In genomic region chr22:42994917-42995562, GRCh38 we compare ENCODE assay signal across 1 cellular context.
TF ChIP-seq lines count a peak whose summit lies in the region.

No MANE protein-coding gene starts in this region.

TF ChIP-seq in HepG2, 621 proteins besides CTCF, POLR2A, EP300 and RAD21 (continued from another document and continues in another):
- TF ChIP-seq, protein P1, sequence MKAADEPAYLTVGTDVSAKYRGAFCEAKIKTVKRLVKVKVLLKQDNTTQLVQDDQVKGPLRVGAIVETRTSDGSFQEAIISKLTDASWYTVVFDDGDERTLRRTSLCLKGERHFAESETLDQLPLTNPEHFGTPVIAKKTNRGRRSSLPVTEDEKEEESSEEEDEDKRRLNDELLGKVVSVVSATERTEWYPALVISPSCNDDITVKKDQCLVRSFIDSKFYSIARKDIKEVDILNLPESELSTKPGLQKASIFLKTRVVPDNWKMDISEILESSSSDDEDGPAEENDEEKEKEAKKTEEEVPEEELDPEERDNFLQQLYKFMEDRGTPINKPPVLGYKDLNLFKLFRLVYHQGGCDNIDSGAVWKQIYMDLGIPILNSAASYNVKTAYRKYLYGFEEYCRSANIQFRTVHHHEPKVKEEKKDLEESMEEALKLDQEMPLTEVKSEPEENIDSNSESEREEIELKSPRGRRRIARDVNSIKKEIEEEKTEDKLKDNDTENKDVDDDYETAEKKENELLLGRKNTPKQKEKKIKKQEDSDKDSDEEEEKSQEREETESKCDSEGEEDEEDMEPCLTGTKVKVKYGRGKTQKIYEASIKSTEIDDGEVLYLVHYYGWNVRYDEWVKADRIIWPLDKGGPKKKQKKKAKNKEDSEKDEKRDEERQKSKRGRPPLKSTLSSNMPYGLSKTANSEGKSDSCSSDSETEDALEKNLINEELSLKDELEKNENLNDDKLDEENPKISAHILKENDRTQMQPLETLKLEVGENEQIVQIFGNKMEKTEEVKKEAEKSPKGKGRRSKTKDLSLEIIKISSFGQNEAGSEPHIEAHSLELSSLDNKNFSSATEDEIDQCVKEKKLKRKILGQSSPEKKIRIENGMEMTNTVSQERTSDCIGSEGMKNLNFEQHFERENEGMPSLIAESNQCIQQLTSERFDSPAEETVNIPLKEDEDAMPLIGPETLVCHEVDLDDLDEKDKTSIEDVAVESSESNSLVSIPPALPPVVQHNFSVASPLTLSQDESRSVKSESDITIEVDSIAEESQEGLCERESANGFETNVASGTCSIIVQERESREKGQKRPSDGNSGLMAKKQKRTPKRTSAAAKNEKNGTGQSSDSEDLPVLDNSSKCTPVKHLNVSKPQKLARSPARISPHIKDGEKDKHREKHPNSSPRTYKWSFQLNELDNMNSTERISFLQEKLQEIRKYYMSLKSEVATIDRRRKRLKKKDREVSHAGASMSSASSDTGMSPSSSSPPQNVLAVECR (CRISPR knock-in tag; IDR thresholded peaks at IDR 0.05; ENCODE audit: borderline replicate concordance): no peak; the same call in 1 of the 2 replicates
- TF ChIP-seq SMARCC2 (IDR thresholded peaks at IDR 0.05) (no peak), TEAD3 (CRISPR knock-in tag; optimal IDR thresholded peaks at IDR 0.05; ENCODE audit: borderline replicate concordance) (peak; percentile 87), HNF4A (CRISPR knock-in tag; IDR thresholded peaks at IDR 0.05) (peak; percentile 78), CEBPG (CRISPR knock-in tag; IDR thresholded peaks at IDR 0.05) (peak; percentile 95), ZNF280D (CRISPR knock-in tag; IDR thresholded peaks at IDR 0.05) (peak; percentile 40; the same call in 1 of the 2 replicates), ZSCAN22 (CRISPR knock-in tag; IDR thresholded peaks at IDR 0.05) (no peak), ZNF124 (CRISPR knock-in tag; IDR thresholded peaks at IDR 0.05) (no peak; the same call in 1 of the 2 replicates), ATF1 (CRISPR knock-in tag; IDR thresholded peaks at IDR 0.05) (no peak), HNRNPL (IDR thresholded peaks at IDR 0.05; ENCODE audit: low read depth, low read length) (no peak), ZNF839 (CRISPR knock-in tag; IDR thresholded peaks at IDR 0.05; ENCODE audit: borderline replicate concordance) (no peak), REXO4 (CRISPR knock-in tag; IDR thresholded peaks at IDR 0.05; ENCODE audit: borderline replicate concordance) (no peak), ZNF773 (CRISPR knock-in tag; IDR thresholded peaks at IDR 0.05; ENCODE audit: borderline replicate concordance) (no peak), SALL2 (CRISPR knock-in tag; IDR thresholded peaks at IDR 0.05) (no peak), JUNB (CRISPR knock-in tag; IDR thresholded peaks at IDR 0.05; ENCODE audit: borderline replicate concordance) (peak; percentile 32; the same call in 1 of the 2 replicates), HNRNPLL (IDR thresholded peaks at IDR 0.05; ENCODE audit: low read depth, low read length, poor library complexity, severe bottlenecking) (no peak), ZNF781 (CRISPR knock-in tag; IDR thresholded peaks at IDR 0.05; ENCODE audit: borderline replicate concordance, not compliant biosample characterization) (no peak), ZNF496 (CRISPR knock-in tag; IDR thresholded peaks at IDR 0.05; ENCODE audit: insufficient replicate concordance) (no peak), ASH2L (IDR thresholded peaks at IDR 0.05; ENCODE audit: insufficient read length, low read depth, low read length) (peak; percentile 88), FOXO4 (CRISPR knock-in tag; conservative IDR thresholded peaks at IDR 0.05) (no peak), E2F5 (CRISPR knock-in tag; conservative IDR thresholded peaks at IDR 0.05) (no peak), REL (CRISPR knock-in tag; conservative IDR thresholded peaks at IDR 0.05) (no peak), RCOR2 (CRISPR knock-in tag; IDR thresholded peaks at IDR 0.05) (peak; percentile 57; the same call in 1 of the 2 replicates), U2AF2 (IDR thresholded peaks at IDR 0.05; ENCODE audit: low read depth, low read length) (no peak), ZNF484 (CRISPR knock-in tag; IDR thresholded peaks at IDR 0.05; ENCODE audit: borderline replicate concordance, low read depth) (no peak), GLI4 (CRISPR knock-in tag; IDR thresholded peaks at IDR 0.05; ENCODE audit: borderline replicate concordance) (no peak), TAF15 (IDR thresholded peaks at IDR 0.05; ENCODE audit: low read depth, low read length, poor library complexity, severe bottlenecking) (no peak), ZNF235 (CRISPR knock-in tag; IDR thresholded peaks at IDR 0.05; ENCODE audit: borderline replicate concordance) (no peak), FOXP1 (IDR thresholded peaks at IDR 0.05) (no peak), FOXP1 (CRISPR knock-in tag; IDR thresholded peaks at IDR 0.05) (peak; percentile 52)
- TF ChIP-seq, protein P2, sequence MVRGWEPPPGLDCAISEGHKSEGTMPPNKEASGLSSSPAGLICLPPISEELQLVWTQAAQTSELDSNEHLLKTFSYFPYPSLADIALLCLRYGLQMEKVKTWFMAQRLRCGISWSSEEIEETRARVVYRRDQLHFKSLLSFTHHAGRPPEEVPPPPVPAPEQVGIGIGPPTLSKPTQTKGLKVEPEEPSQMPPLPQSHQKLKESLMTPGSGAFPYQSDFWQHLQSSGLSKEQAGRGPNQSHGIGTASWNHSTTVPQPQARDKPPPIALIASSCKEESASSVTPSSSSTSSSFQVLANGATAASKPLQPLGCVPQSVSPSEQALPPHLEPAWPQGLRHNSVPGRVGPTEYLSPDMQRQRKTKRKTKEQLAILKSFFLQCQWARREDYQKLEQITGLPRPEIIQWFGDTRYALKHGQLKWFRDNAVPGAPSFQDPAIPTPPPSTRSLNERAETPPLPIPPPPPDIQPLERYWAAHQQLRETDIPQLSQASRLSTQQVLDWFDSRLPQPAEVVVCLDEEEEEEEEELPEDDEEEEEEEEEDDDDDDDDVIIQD (CRISPR knock-in tag; IDR thresholded peaks at IDR 0.05; ENCODE audit: low read depth): 0 out of 2 replicates have a peak, but pooled peaks have one; percentile 16
- TF ChIP-seq, protein P3, sequence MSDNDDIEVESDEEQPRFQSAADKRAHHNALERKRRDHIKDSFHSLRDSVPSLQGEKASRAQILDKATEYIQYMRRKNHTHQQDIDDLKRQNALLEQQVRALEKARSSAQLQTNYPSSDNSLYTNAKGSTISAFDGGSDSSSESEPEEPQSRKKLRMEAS (IDR thresholded peaks at IDR 0.05): no peak; the same call in 1 of the 2 replicates
- TF ChIP-seq, protein P4, sequence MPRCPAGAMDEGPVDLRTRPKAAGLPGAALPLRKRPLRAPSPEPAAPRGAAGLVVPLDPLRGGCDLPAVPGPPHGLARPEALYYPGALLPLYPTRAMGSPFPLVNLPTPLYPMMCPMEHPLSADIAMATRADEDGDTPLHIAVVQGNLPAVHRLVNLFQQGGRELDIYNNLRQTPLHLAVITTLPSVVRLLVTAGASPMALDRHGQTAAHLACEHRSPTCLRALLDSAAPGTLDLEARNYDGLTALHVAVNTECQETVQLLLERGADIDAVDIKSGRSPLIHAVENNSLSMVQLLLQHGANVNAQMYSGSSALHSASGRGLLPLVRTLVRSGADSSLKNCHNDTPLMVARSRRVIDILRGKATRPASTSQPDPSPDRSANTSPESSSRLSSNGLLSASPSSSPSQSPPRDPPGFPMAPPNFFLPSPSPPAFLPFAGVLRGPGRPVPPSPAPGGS (CRISPR knock-in tag; IDR thresholded peaks at IDR 0.05): no peak
- TF ChIP-seq, protein P5, sequence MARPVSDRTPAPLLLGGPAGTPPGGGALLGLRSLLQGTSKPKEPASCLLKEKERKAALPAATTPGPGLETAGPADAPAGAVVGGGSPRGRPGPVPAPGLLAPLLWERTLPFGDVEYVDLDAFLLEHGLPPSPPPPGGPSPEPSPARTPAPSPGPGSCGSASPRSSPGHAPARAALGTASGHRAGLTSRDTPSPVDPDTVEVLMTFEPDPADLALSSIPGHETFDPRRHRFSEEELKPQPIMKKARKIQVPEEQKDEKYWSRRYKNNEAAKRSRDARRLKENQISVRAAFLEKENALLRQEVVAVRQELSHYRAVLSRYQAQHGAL (CRISPR knock-in tag; IDR thresholded peaks at IDR 0.05; ENCODE audit: not compliant biosample characterization): no peak
- TF ChIP-seq, protein P6, sequence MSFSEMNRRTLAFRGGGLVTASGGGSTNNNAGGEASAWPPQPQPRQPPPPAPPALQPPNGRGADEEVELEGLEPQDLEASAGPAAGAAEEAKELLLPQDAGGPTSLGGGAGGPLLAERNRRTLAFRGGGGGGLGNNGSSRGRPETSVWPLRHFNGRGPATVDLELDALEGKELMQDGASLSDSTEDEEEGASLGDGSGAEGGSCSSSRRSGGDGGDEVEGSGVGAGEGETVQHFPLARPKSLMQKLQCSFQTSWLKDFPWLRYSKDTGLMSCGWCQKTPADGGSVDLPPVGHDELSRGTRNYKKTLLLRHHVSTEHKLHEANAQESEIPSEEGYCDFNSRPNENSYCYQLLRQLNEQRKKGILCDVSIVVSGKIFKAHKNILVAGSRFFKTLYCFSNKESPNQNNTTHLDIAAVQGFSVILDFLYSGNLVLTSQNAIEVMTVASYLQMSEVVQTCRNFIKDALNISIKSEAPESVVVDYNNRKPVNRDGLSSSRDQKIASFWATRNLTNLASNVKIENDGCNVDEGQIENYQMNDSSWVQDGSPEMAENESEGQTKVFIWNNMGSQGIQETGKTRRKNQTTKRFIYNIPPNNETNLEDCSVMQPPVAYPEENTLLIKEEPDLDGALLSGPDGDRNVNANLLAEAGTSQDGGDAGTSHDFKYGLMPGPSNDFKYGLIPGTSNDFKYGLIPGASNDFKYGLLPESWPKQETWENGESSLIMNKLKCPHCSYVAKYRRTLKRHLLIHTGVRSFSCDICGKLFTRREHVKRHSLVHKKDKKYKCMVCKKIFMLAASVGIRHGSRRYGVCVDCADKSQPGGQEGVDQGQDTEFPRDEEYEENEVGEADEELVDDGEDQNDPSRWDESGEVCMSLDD (CRISPR knock-in tag; IDR thresholded peaks at IDR 0.05; ENCODE audit: borderline replicate concordance): no peak
- TF ChIP-seq, protein P7, sequence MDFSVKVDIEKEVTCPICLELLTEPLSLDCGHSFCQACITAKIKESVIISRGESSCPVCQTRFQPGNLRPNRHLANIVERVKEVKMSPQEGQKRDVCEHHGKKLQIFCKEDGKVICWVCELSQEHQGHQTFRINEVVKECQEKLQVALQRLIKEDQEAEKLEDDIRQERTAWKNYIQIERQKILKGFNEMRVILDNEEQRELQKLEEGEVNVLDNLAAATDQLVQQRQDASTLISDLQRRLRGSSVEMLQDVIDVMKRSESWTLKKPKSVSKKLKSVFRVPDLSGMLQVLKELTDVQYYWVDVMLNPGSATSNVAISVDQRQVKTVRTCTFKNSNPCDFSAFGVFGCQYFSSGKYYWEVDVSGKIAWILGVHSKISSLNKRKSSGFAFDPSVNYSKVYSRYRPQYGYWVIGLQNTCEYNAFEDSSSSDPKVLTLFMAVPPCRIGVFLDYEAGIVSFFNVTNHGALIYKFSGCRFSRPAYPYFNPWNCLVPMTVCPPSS (IDR thresholded peaks at IDR 0.05): no peak
- TF ChIP-seq, protein P8, sequence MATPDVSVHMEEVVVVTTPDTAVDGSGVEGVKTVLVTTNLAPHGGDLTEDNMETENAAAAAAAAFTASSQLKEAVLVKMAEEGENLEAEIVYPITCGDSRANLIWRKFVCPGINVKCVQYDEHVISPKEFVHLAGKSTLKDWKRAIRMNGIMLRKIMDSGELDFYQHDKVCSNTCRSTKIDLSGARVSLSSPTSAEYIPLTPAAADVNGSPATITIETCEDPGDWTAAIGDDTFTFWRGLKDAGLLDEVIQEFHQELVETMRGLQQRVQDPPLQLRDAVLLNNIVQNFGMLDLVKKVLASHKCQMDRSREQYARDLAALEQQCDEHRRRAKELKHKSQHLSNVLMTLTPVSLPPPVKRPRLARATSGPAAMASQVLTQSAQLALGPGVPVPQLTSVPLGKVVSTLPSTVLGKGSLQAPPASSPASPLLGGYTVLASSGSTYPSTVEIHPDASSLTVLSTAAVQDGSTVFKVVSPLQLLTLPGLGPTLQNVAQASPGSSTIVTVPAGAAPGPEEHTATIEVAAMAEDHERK (CRISPR knock-in tag; IDR thresholded peaks at IDR 0.05; ENCODE audit: low read depth): no peak
